11 cellular contexts compared by ENCODE assay signal in the genomic region with DNA sequence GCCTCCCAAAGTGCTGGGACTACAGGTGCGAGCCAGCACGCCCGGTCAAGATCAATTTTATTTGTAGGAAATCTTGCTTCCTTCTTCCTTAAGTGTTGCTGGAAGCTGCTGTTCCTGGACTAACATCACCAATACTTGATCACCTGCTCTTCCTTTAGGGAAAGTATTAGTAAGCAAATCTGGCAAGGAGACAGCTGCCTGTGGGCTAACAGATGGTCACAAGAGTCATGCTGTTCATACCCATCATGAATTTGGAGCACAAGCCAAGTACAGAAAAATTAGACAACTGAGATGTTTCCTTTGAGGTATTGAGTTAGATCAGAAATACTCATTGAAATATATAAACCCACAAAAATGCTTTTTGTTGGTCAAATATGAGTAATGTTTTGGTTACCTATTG. TPM values are rescaled to one million over a fixed set of nuclear protein-coding genes. Genes with fewer than 3 reads are reported as not detected.
DNase-seq lines count a peak whose midpoint lies in the region; ATAC-seq and TF ChIP-seq lines count a peak whose summit lies in the region.
"Had no signal": no experiment of that assay in that cellular context is flagged by ENCODE, and none has a peak within 500 bp of the region (broad histone marks: within the 10 kb centered on the region; RNA-seq: fewer than 3 reads in every experiment).

No MANE protein-coding gene starts in this region.

- no peak overlapping the region for H2BK20ac ChIP-seq in IMR-90 (ENCODE audit: low read depth, low read length)

- no peak overlapping the region for H2AK5ac ChIP-seq in IMR-90 (ENCODE audit: low read depth, low read length)

- H3K27me3 ChIP-seq in IMR-90 (ENCODE audit: control insufficient read depth, insufficient read depth, low read length) (no peaks in the 10 kb centered on the region), fibroblast of lung (ENCODE audit: control insufficient read depth, insufficient read depth, low read length) (no peaks in the 10 kb centered on the region), gastrocnemius medialis (no peaks in the 10 kb centered on the region)

- H3K56ac ChIP-seq in IMR-90 (ENCODE audit: extremely low read depth, insufficient read depth, low read length): no peak overlapping the region

- peaks cover 3 to 39% of the 10 kb centered on the region in 2 experiments; a peak in 3 of 4 replicates for H3K79me1 ChIP-seq in IMR-90 (ENCODE audit: low read depth in 1 of 2, low read length in 2 of 2)

- H3K9me3 ChIP-seq in IMR-90 (ENCODE audit: control insufficient read depth, insufficient read depth, low read length) (no peaks in the 10 kb centered on the region), fibroblast of lung (ENCODE audit: control insufficient read depth, insufficient read depth, low read depth, low read length) (no peaks in the 10 kb centered on the region), gastrocnemius medialis (no peaks in the 10 kb centered on the region)

- no peaks in the 10 kb centered on the region for H3K36me3 Mint-ChIP-seq in natural killer cell treated with Interleukin-12 subunit alpha and Interleukin-12 subunit beta and Interleukin-15 and Interleukin-18, amount 100 ng/mL, for 72 hours
- H3K36me3 Mint-ChIP-seq: activated naive CD8-positive, alpha-beta T cell treated with anti-CD3 and anti-CD28 coated beads for 36 hours had no signal

- H3K4me1 ChIP-seq in IMR-90 (ENCODE audit: control insufficient read depth, insufficient read depth, low read length) (peaks cover 2% of the 10 kb centered on the region; the same call in 1 of the 2 replicates), fibroblast of lung (ENCODE audit: control insufficient read depth, extremely low read depth, insufficient read depth, low read length) (no peaks in the 10 kb centered on the region), gastrocnemius medialis (no peaks in the 10 kb centered on the region)

- TF ChIP-seq POLR2A in IMR-90 (IDR thresholded peaks at IDR 0.05; ENCODE audit: low read depth, low read length) (no peak), gastrocnemius medialis (IDR thresholded peaks at IDR 0.05) (no peak)

- H3K4ac ChIP-seq in IMR-90 (ENCODE audit: low read depth, low read length): no peak overlapping the region

- CTCF ChIA-PET in IMR-90 (lab: Yijun Ruan, JAX): interaction anchor here (0.6 to 0.7 kb wide), 2 partner anchors 22 to 1213 kb away, joined by 5 read pairs; no protein-coding TSS in a partner anchor
- CTCF ChIA-PET in RWPE1 (lab: Yijun Ruan, JAX): interaction anchor here (0.9 to 1.1 kb wide), 2 partner anchors 28 to 74 kb away, joined by 3 read pairs; a partner anchor contains a TSS

- TF ChIP-seq CTCF in IMR-90 (conservative IDR thresholded peaks at IDR 0.05; ENCODE audit: low read depth, low read length) (no peak), RWPE1 (conservative IDR thresholded peaks at IDR 0.05; ENCODE audit: low read depth) (no peak), fibroblast of lung (conservative IDR thresholded peaks at IDR 0.05 in 1 of 2, IDR thresholded peaks at IDR 0.05 in 1 of 2; ENCODE audit: low read depth in 1 of 2, low read length in 2 of 2) (no peak), gastrocnemius medialis (IDR thresholded peaks at IDR 0.05 in 4 of 5, conservative IDR thresholded peaks at IDR 0.05 in 1 of 5) (no peak)

- intact Hi-C loops in IMR-90 (cut with micrococcal nuclease) (no loop called here), gastrocnemius medialis (cut with DNase I; ENCODE audit: low total_unique reads) (no loop called here)

- ATAC-seq in IMR-90 (ENCODE audit: low read depth) (no peak), gastrocnemius medialis (no peak)
- ATAC-seq in natural killer cell treated with Interleukin-12 subunit alpha and Interleukin-12 subunit beta and Interleukin-15 and Interleukin-18, amount 100 ng/mL, for 72 hours: no peak
- ATAC-seq: activated CD8-positive, alpha-beta T cell treated with anti-CD3 and anti-CD28 coated beads, Interleukin-2, amount 10 ng/mL, durations not matched to agents 7 days and 5 days had no signal

- H3K4me3 Mint-ChIP-seq in natural killer cell treated with Interleukin-12 subunit alpha and Interleukin-12 subunit beta and Interleukin-15 and Interleukin-18, amount 100 ng/mL, for 72 hours: no peak overlapping the region
- H3K4me3 Mint-ChIP-seq: activated CD8-positive, alpha-beta T cell treated with anti-CD3 and anti-CD28 coated beads, Interleukin-2, amount 10 ng/mL, durations not matched to agents 7 days and 5 days; activated naive CD8-positive, alpha-beta T cell treated with anti-CD3 and anti-CD28 coated beads for 36 hours had no signal

- H3K9me1 ChIP-seq in IMR-90 (ENCODE audit: insufficient read depth, low read length): peaks cover 2% of the 10 kb centered on the region

- no peaks in the 10 kb centered on the region for H3K27me3 Mint-ChIP-seq in natural killer cell treated with Interleukin-12 subunit alpha and Interleukin-12 subunit beta and Interleukin-15 and Interleukin-18, amount 100 ng/mL, for 72 hours

- BruUV-seq in IMR-90 (replicated peaks; lab: Mats Ljungman, UMichigan): no TSS peak

- H4K20me1 ChIP-seq in IMR-90 (ENCODE audit: insufficient read depth, low read length) (no peaks in the 10 kb centered on the region), fibroblast of lung (ENCODE audit: control insufficient read depth, extremely low read depth, insufficient read depth, low read length) (no peaks in the 10 kb centered on the region)

- no peak overlapping the region for H4K8ac ChIP-seq in IMR-90 (ENCODE audit: low read depth in 2 of 2, low read length in 2 of 2)

- H2BK5ac ChIP-seq in IMR-90 (ENCODE audit: low read depth, low read length, poor library complexity, severe bottlenecking): no peak overlapping the region

- H4K5ac ChIP-seq in IMR-90 (ENCODE audit: low read depth, low read length): no peak overlapping the region

- dilution Hi-C loops in IMR-90 (cut with HindIII; ENCODE audit: low sequenced_read_pairs, unreplicated experiment): no loop called here

- no peak overlapping the region for H3K27ac ChIP-seq in IMR-90 (ENCODE audit: insufficient read depth, low read length)
- peak overlapping the region; percentile 68 for H3K27ac ChIP-seq in RWPE1
- H3K27ac ChIP-seq in fibroblast of lung (ENCODE audit: insufficient read depth, low read length): no peak overlapping the region
- H3K27ac ChIP-seq in gastrocnemius medialis: peak overlapping the region in 1 of 4 donors; percentile 28

- H3K36me3 ChIP-seq in IMR-90 (ENCODE audit: control insufficient read depth, insufficient read depth, low read length) (no peaks in the 10 kb centered on the region), fibroblast of lung (ENCODE audit: control insufficient read depth, insufficient read depth, low read length) (no peaks in the 10 kb centered on the region), gastrocnemius medialis (no peaks in the 10 kb centered on the region)

- H3K27ac Mint-ChIP-seq in natural killer cell treated with Interleukin-12 subunit alpha and Interleukin-12 subunit beta and Interleukin-15 and Interleukin-18, amount 100 ng/mL, for 72 hours: no peak overlapping the region
- H3K27ac Mint-ChIP-seq: activated CD8-positive, alpha-beta T cell treated with anti-CD3 and anti-CD28 coated beads, Interleukin-2, amount 10 ng/mL, durations not matched to agents 7 days and 5 days; activated naive CD8-positive, alpha-beta T cell treated with anti-CD3 and anti-CD28 coated beads for 36 hours had no signal

- TF ChIP-seq RAD21 in IMR-90 (IDR thresholded peaks at IDR 0.05; ENCODE audit: low read length): no peak

- no peaks in the 10 kb centered on the region for H3K4me1 Mint-ChIP-seq in natural killer cell treated with Interleukin-12 subunit alpha and Interleukin-12 subunit beta and Interleukin-15 and Interleukin-18, amount 100 ng/mL, for 72 hours (ENCODE audit: low read depth in 2 of 2)
- H3K4me1 Mint-ChIP-seq: activated naive CD8-positive, alpha-beta T cell treated with anti-CD3 and anti-CD28 coated beads for 36 hours had no signal

- no peaks in the 10 kb centered on the region for H3K9me3 Mint-ChIP-seq in natural killer cell treated with Interleukin-12 subunit alpha and Interleukin-12 subunit beta and Interleukin-15 and Interleukin-18, amount 100 ng/mL, for 72 hours
- H3K9me3 Mint-ChIP-seq: activated naive CD8-positive, alpha-beta T cell treated with anti-CD3 and anti-CD28 coated beads for 36 hours had no signal

- H2AFZ ChIP-seq in IMR-90 (replicated peaks; ENCODE audit: low read length, poor library complexity) (no peak overlapping the region), fibroblast of lung (ENCODE audit: low read length) (no peak overlapping the region)

- H2BK120ac ChIP-seq in IMR-90 (ENCODE audit: low read depth, low read length): no peak overlapping the region

- no peak overlapping the region for H4K91ac ChIP-seq in IMR-90 (ENCODE audit: insufficient read depth, low read depth, low read length)

- no peaks in the 10 kb centered on the region for H3K79me2 ChIP-seq in fibroblast of lung (ENCODE audit: control insufficient read depth, insufficient read depth, low read length)

- WGBS in IMR-90 (ENCODE audit: extremely low coverage in 2 of 2, insufficient read length in 1 of 2), 2 experiments: no CpG with 5 or more reads among the region's 3 CpGs

- H3K23ac ChIP-seq in IMR-90 (ENCODE audit: low read depth, low read length): 0 out of 2 replicates have a peak overlapping the region, but pooled peaks have one; percentile 84

- DNase-seq in IMR-90: peak; percentile 81
- peak; percentile 76 for DNase-seq in RWPE1 (ENCODE audit: low spot score)
- DNase-seq in fibroblast of lung (ENCODE audit: low read depth in 2 of 2): peak; percentile 60 to 95
- DNase-seq in stromal cell of bone marrow (ENCODE audit: low read depth): peak; percentile 62
- DNase-seq in SIG-M5 treated with dmso at 0.1 percent for 504 hours (lab: John Stamatoyannopoulos, UW; ENCODE audit: unreplicated experiment): no peak
- DNase-seq in gastrocnemius medialis: no peak
- no peak for DNase-seq in natural killer cell treated with Interleukin-12 subunit alpha and Interleukin-12 subunit beta and Interleukin-15 and Interleukin-18, amount 100 ng/mL, for 72 hours (ENCODE audit: low spot score)
- DNase-seq: activated CD8-positive, alpha-beta T cell treated with anti-CD3 and anti-CD28 coated beads, Interleukin-2, amount 10 ng/mL, durations not matched to agents 7 days and 5 days; activated naive CD8-positive, alpha-beta T cell treated with anti-CD3 and anti-CD28 coated beads for 36 hours; NCI-H2227 treated with DMSO at 0.1 percent for 48 hours had no signal

- H3K9ac ChIP-seq in IMR-90 (ENCODE audit: low read depth, low read length): no peak overlapping the region
- H3K9ac ChIP-seq in fibroblast of lung (ENCODE audit: insufficient read depth, low read length): no peak overlapping the region

- no peak overlapping the region for H2BK15ac ChIP-seq in IMR-90 (ENCODE audit: low read depth, low read length)

- no peak overlapping the region; the same call in 1 of the 2 replicates for H3K14ac ChIP-seq in IMR-90 (replicated peaks; ENCODE audit: low read depth, low read length)

- POLR2A ChIA-PET in IMR-90 (lab: Charles Lee; ENCODE audit: unreplicated experiment): no interaction called here
- POLR2A ChIA-PET in RWPE1 (lab: Yijun Ruan, JAX; ENCODE audit: low non-redundant PET): no interaction called here

- H2AK9ac ChIP-seq in IMR-90 (replicated peaks; ENCODE audit: low read depth, low read length, poor library complexity): no peak overlapping the region

- in situ Hi-C loops in IMR-90 (cut with MboI; ENCODE audit: low sequenced_read_pairs) (no loop called here), gastrocnemius medialis (cut with MboI; ENCODE audit: low sequenced_read_pairs in 4 of 4) (no loop called here)

- H3K4me2 ChIP-seq in IMR-90 (ENCODE audit: low read depth, low read length) (no peak overlapping the region), fibroblast of lung (ENCODE audit: extremely low read depth, insufficient read depth, low read length) (no peak overlapping the region)
- H3K4me2 ChIP-seq: smooth muscle cell had no signal

- H3K18ac ChIP-seq in IMR-90 (ENCODE audit: low read depth, low read length): no peak overlapping the region

- H3K4me3 ChIP-seq in IMR-90 (ENCODE audit: insufficient read depth, low read depth, low read length) (no peak overlapping the region), fibroblast of lung (replicated peaks in 1 of 4; ENCODE audit: control extremely low read depth in 1 of 4, insufficient read depth in 1 of 4, low read depth in 3 of 4, low read length in 4 of 4) (no peak overlapping the region), gastrocnemius medialis (no peak overlapping the region)
- H3K4me3 ChIP-seq: smooth muscle cell had no signal

RNA-seq across cellular contexts. Expression of a gene that starts 27.9 kb away (rescaled TPM):
- 2.2 TPM in 2 replicates for total RNA-seq in IMR-90 (2012; rRNA removed)
- 5.8 and 6.0 TPM in 2 replicates for polyA plus RNA-seq in IMR-90 (2012; rRNA removed)
- polyA plus RNA-seq in IMR-90 (2012; cell fraction: cytosol; rRNA removed): 4.7 and 5.4 TPM in 2 replicates
- polyA plus RNA-seq in IMR-90 (2012; cell fraction: nucleus; rRNA removed; ENCODE audit: low replicate concordance): 6.3 and 8.4 TPM in 2 replicates
- 2.8 and 5.3 TPM in 2 replicates for total RNA-seq in fibroblast of lung
- 3.1 and 3.4 TPM in 2 replicates for polyA plus RNA-seq in fibroblast of lung
- polyA plus RNA-seq in fibroblast of lung (2012): 3.6 and 4.1 TPM in 2 replicates
- polyA minus RNA-seq in fibroblast of lung (ENCODE audit: low replicate concordance): 1.5 and 3.3 TPM in 2 replicates
- 1 to 10 TPM in 2 of 4 donors, under 1 TPM in 2; 0.59 to 3.8 (median 1.2) TPM for total RNA-seq in gastrocnemius medialis
- total RNA-seq in natural killer cell treated with Interleukin-12 subunit alpha and Interleukin-12 subunit beta and Interleukin-15 and Interleukin-18, amount 100 ng/mL, for 72 hours: 1 to 10 TPM in 1 of 2 donors, under 1 TPM in 1; 0.76 to 1.1 TPM

Comparison
In these comparisons a context has a peak if more than half of its experiments do, and no peak if none do; other contexts are left out.
1. DNase-seq: peak in IMR-90 (single experiment), RWPE1 (single experiment), fibroblast of lung (2 of 2) and stromal cell of bone marrow (single experiment); none in SIG-M5 treated with dmso at 0.1 percent for 504 hours (single experiment), gastrocnemius medialis (0 of 2) and natural killer cell treated with Interleukin-12 subunit alpha and Interleukin-12 subunit beta and Interleukin-15 and Interleukin-18, amount 100 ng/mL, for 72 hours (single experiment).